In the genomic region with DNA sequence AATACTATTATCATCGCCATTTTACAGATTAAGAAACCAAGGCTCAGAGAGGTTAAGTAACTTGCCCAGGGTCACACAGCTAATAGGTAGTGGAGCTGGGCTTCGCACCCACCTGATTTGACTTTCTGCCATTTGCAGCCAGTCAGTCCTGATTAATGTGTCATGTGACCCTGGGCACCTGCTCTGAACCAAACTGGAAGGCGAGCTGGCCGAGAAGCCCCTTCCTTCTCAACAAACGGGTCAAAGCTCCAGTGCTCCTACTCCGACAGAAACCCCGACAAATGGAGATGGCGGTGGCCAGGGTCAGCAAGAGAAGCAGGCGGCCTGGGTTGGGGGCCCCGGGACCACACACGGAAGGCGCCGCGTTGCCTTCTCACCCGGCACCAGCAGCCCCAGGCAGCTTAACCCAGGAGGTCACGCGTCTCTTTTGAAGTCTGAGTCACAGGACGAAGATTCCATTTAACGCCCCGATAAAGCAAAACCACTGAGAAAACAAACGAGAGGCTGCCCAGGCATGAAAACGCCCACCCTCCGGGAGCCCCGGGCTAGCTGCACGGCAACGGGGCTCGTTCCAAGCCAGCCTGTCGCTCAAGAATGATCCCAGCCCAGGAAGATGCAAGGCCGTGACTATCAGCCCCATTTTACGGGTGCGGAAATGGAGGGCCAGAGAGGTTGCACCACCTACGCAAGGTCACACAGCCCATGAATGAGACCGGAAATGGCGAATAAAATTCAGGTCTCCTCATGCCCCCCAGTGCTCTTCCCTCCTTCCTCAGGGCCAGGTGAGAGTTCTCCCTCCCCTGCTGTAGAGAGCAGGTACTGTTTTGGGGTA, we compare ENCODE assay signal across 18 cellular contexts.
DNase-seq lines count a peak whose midpoint lies in the region; FAIRE-seq and TF ChIP-seq lines count a peak whose summit lies in the region.
"Had no signal": no experiment of that assay in that cellular context is flagged by ENCODE, and none has a peak within 500 bp of the region (broad histone marks: within the 10 kb centered on the region; RNA-seq: fewer than 3 reads in every experiment).

No MANE protein-coding gene starts in this region.

- H3K9me3 Mint-ChIP-seq in neural progenitor cell, result peaks cover 13% of the 10 kb centered on the region
- H3K9me3 Mint-ChIP-seq: activated B cell treated with CpG ODN at 0.5 μM for 24 hours; naive thymus-derived CD8-positive, alpha-beta T cell had no signal

- dilution Hi-C loops in endothelial cell of umbilical vein (cut with MboI; ENCODE audit: extremely low pct_ligation_motif_present, low sequenced_read_pairs), result loop anchor here (10.0 kb wide), 1 partner anchor 54 kb away; no protein-coding TSS in a partner anchor

- DNase-seq in Daoy (ENCODE audit: low read depth) (peak; percentile 70), SJCRH30 (peak; percentile 83 to 85), endothelial cell of umbilical vein (ENCODE audit: low read depth, low spot score) (peak; percentile 46), neural progenitor cell (ENCODE audit: low spot score) (peak; percentile 76), pons (ENCODE audit: low spot score) (no peak), GM12891 (ENCODE audit: insufficient read length, low spot score) (no peak), posterior vena cava (ENCODE audit: low spot score) (no peak), NCI-H1048 (lab: John Stamatoyannopoulos, UW) (no peak)
- DNase-seq: activated B cell treated with CpG ODN at 0.5 μM for 24 hours; activated CD8-positive, alpha-beta memory T cell treated with anti-CD3 and anti-CD28 coated beads, Interleukin-2, amount 50 U/mL, for 48 hours; activated naive CD4-positive, alpha-beta T cell treated with anti-CD3 and anti-CD28 coated beads for 36 hours; DMS79 treated with DMSO at 0.1 percent for 48 hours; esophagus squamous epithelium; naive thymus-derived CD8-positive, alpha-beta T cell; NCI-H1694; NCI-H446; small intestine had no signal

- H3K9me3 ChIP-seq in SJCRH30 (replicated peaks) (no peaks in the 10 kb centered on the region), endothelial cell of umbilical vein (replicated peaks; ENCODE audit: control insufficient read depth, insufficient read depth, low read length) (peaks cover 3% of the 10 kb centered on the region), neural progenitor cell (ENCODE audit: low read depth) (no peaks in the 10 kb centered on the region)
- H3K9me3 ChIP-seq: esophagus squamous epithelium had no signal

- H3K27ac ChIP-seq in SJCRH30 (peak overlapping the region; percentile 28; the same call in 1 of the 2 replicates), endothelial cell of umbilical vein (ENCODE audit: insufficient read depth, low read depth, low read length) (peak overlapping the region; percentile 88), neural progenitor cell (no peak overlapping the region)
- H3K27ac ChIP-seq: cardiac muscle cell, esophagus squamous epithelium had no signal

- no peaks in the 10 kb centered on the region for H3K36me3 ChIP-seq in SJCRH30
- H3K36me3 ChIP-seq in endothelial cell of umbilical vein (ENCODE audit: control insufficient read depth in 2 of 2, extremely low read depth in 1 of 2, insufficient read depth in 2 of 2, low read length in 2 of 2), result no peaks in the 10 kb centered on the region
- no peaks in the 10 kb centered on the region for H3K36me3 ChIP-seq in neural progenitor cell
- H3K36me3 ChIP-seq: cardiac muscle cell, esophagus squamous epithelium had no signal

- H3K4me2 ChIP-seq in endothelial cell of umbilical vein (ENCODE audit: insufficient read depth, low read length) (no peak overlapping the region), neural progenitor cell (peak overlapping the region; percentile 4)

- TF ChIP-seq POLR2A in endothelial cell of umbilical vein (IDR thresholded peaks at IDR 0.05; ENCODE audit: low read depth, low read length), result no peak
- no peak for TF ChIP-seq POLR2A in GM12891 (IDR thresholded peaks at IDR 0.05; ENCODE audit: low read depth, low read length)

- H3K4me1 ChIP-seq in SJCRH30, result peaks cover 47% of the 10 kb centered on the region
- peaks cover 37% of the 10 kb centered on the region for H3K4me1 ChIP-seq in endothelial cell of umbilical vein (ENCODE audit: control insufficient read depth, extremely low read depth, insufficient read depth, low read length)
- peaks cover 14% of the 10 kb centered on the region for H3K4me1 ChIP-seq in neural progenitor cell

- no peaks in the 10 kb centered on the region for H3K36me3 Mint-ChIP-seq in neural progenitor cell
- H3K36me3 Mint-ChIP-seq: naive thymus-derived CD8-positive, alpha-beta T cell had no signal

- no peak for TF ChIP-seq CTCF in endothelial cell of umbilical vein (IDR thresholded peaks at IDR 0.05; ENCODE audit: extremely low read depth in 1 of 2, insufficient read depth in 1 of 2, low read depth in 1 of 2, low read length in 2 of 2)
- no peak for TF ChIP-seq CTCF in neural progenitor cell (IDR thresholded peaks at IDR 0.05)

- H4K20me1 ChIP-seq in endothelial cell of umbilical vein (replicated peaks; ENCODE audit: control insufficient read depth, extremely low read depth, insufficient read depth, low read length) (no peaks in the 10 kb centered on the region), neural progenitor cell (ENCODE audit: low read depth) (peaks cover 3% of the 10 kb centered on the region)

- H3F3A ChIP-seq in neural progenitor cell (ENCODE audit: low read depth), result peaks cover 25% of the 10 kb centered on the region

- BruUV-seq in endothelial cell of umbilical vein (replicated peaks; lab: Mats Ljungman, UMichigan), result no TSS peak

- H3K27me3 Mint-ChIP-seq in neural progenitor cell (ENCODE audit: insufficient read depth, low read depth), result peaks cover 56% of the 10 kb centered on the region
- H3K27me3 Mint-ChIP-seq: naive thymus-derived CD8-positive, alpha-beta T cell had no signal

- no peak overlapping the region for H2AFZ ChIP-seq in endothelial cell of umbilical vein (ENCODE audit: low read depth, low read length)
- H2AFZ ChIP-seq in neural progenitor cell (replicated peaks), result no peak overlapping the region

- FAIRE-seq in endothelial cell of umbilical vein (lab: Jason Lieb, UNC) (no peak), GM12891 (lab: Jason Lieb, UNC) (no peak)
- FAIRE-seq: small intestine had no signal

- peaks cover 61% of the 10 kb centered on the region for H3K4me1 Mint-ChIP-seq in neural progenitor cell
- H3K4me1 Mint-ChIP-seq: activated B cell treated with CpG ODN at 0.5 μM for 24 hours had no signal

- H3K79me2 ChIP-seq in endothelial cell of umbilical vein (ENCODE audit: control insufficient read depth, insufficient read depth, low read length) (no peaks in the 10 kb centered on the region), neural progenitor cell (ENCODE audit: low read depth) (no peaks in the 10 kb centered on the region)

- H3K9me1 ChIP-seq in endothelial cell of umbilical vein (replicated peaks; ENCODE audit: control insufficient read depth, extremely low read depth, insufficient read depth, low read length), result no peaks in the 10 kb centered on the region

- H3K9ac ChIP-seq in endothelial cell of umbilical vein (replicated peaks; ENCODE audit: extremely low read depth, insufficient read depth, low read length) (no peak overlapping the region), neural progenitor cell (no peak overlapping the region)

- peak overlapping the region; percentile 70 for H3K4me3 Mint-ChIP-seq in neural progenitor cell
- H3K4me3 Mint-ChIP-seq: activated B cell treated with CpG ODN at 0.5 μM for 24 hours; activated naive CD4-positive, alpha-beta T cell treated with anti-CD3 and anti-CD28 coated beads for 36 hours had no signal

- POLR2A ChIA-PET in endothelial cell of umbilical vein (lab: Charles Lee), result no interaction called here

- H3K27ac Mint-ChIP-seq in neural progenitor cell, result no peak overlapping the region
- H3K27ac Mint-ChIP-seq: activated B cell treated with CpG ODN at 0.5 μM for 24 hours; activated naive CD4-positive, alpha-beta T cell treated with anti-CD3 and anti-CD28 coated beads for 36 hours had no signal

- H3K27me3 ChIP-seq in SJCRH30 (no peaks in the 10 kb centered on the region), endothelial cell of umbilical vein (ENCODE audit: control insufficient read depth in 2 of 2, insufficient read depth in 2 of 2, low read length in 2 of 2) (no peaks in the 10 kb centered on the region), neural progenitor cell (no peaks in the 10 kb centered on the region)
- H3K27me3 ChIP-seq: cardiac muscle cell had no signal

- H3K4me3 ChIP-seq in SJCRH30, result no peak overlapping the region
- H3K4me3 ChIP-seq in endothelial cell of umbilical vein (replicated peaks in 1 of 3; ENCODE audit: insufficient read depth in 1 of 3, low read depth in 1 of 3, low read length in 3 of 3), result no peak overlapping the region
- no peak overlapping the region for H3K4me3 ChIP-seq in neural progenitor cell
- H3K4me3 ChIP-seq: cardiac muscle cell, esophagus squamous epithelium had no signal

- CTCF ChIA-PET in endothelial cell of umbilical vein (lab: Charles Lee), result interaction anchor here (1.3 to 1.6 kb wide), 2 partner anchors 12 to 18 kb away, joined by 3 read pairs; no protein-coding TSS in a partner anchor

- intact Hi-C loops in endothelial cell of umbilical vein (cut with micrococcal nuclease), result no loop called here
- intact Hi-C loops in posterior vena cava (cut with DNase I), result no loop called here

TF ChIP-seq in endothelial cell of umbilical vein, 7 proteins besides CTCF, POLR2A, EP300 and RAD21 (continues in another document):
- no peak for TF ChIP-seq JUN (IDR thresholded peaks at IDR 0.05; ENCODE audit: borderline replicate concordance, insufficient read depth, insufficient read length, low read depth)
- no peak for TF ChIP-seq GATA2 (IDR thresholded peaks at IDR 0.05; ENCODE audit: insufficient read depth, insufficient read length, low read depth, low read length)
- TF ChIP-seq POLR2AphosphoS5 (IDR thresholded peaks at IDR 0.05; ENCODE audit: insufficient read depth, low read depth, low read length), result no peak
- TF ChIP-seq MAX (IDR thresholded peaks at IDR 0.05; ENCODE audit: insufficient read depth, insufficient read length), result no peak

TF ChIP-seq in GM12891, 5 proteins besides CTCF, POLR2A, EP300 and RAD21:
- TF ChIP-seq SPI1 (IDR thresholded peaks at IDR 0.05; ENCODE audit: low read depth, low read length) (no peak), PAX5 (IDR thresholded peaks at IDR 0.05; ENCODE audit: insufficient read depth, low read length, severe bottlenecking) (no peak), POLR2AphosphoS5 (IDR thresholded peaks at IDR 0.05; ENCODE audit: low read depth, low read length) (no peak), POU2F2 (IDR thresholded peaks at IDR 0.05; ENCODE audit: low read depth, low read length) (no peak), TAF1 (IDR thresholded peaks at IDR 0.05; ENCODE audit: low read depth, low read length) (no peak)

Comparison
In these comparisons a context has a peak if more than half of its experiments do, and no peak if none do; other contexts are left out.
1. DNase-seq: peak in Daoy (single experiment), SJCRH30 (2 of 2), endothelial cell of umbilical vein (single experiment) and neural progenitor cell (single experiment); none in pons (single experiment), GM12891 (single experiment), posterior vena cava (single experiment) and NCI-H1048 (single experiment).